16 cellular contexts compared by ENCODE assay signal in the genomic region with DNA sequence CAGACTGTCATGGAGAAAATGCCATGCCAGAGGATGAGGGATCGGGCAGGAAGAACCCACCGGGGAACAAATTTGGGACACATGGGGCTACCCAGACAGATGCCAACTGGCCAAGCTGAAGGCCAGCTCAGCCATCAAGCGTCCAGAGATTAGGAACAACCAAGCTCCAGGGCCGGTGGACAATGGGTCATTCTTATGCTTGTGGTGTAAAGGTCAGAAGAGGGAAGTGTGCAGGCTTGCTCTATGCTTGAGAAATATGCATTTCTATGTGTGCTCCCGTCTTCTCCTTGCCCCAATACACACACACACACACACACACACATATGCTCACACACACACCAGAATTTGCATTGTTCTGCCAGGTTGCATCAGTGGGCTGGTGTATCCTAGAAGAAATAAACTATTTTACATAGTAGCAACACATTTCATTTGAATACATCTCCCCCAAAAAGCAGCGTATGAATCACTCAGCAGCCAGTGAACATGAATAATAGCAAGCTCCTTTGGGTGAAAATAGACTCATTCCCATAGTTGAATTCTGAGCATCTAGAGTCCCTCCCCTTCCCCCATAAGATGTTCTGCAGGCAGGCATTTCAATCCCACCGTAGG.
"Had no signal": no experiment of that assay in that cellular context is flagged by ENCODE, and none has a peak within 500 bp of the region (broad histone marks: within the 10 kb centered on the region; RNA-seq: fewer than 3 reads in every experiment).

No MANE protein-coding gene starts in this region.

- ATAC-seq: activated CD8-positive, alpha-beta memory T cell treated with anti-CD3 and anti-CD28 coated beads, Interleukin-2, amount 10 ng/mL, durations not matched to agents 7 days and 5 days; activated CD8-positive, alpha-beta T cell treated with anti-CD3 and anti-CD28 coated beads for 36 hours; activated naive CD8-positive, alpha-beta T cell treated with anti-CD3 and anti-CD28 coated beads, Interleukin-2, amount 50 U/mL, for 24 hours; heart right ventricle; left colon; mucosa of descending colon; stimulated activated naive CD8-positive, alpha-beta T cell treated with anti-CD3 and anti-CD28 coated beads, Interleukin-15, Interleukin-2, amounts not matched to agents 100 U/mL and 50 U/mL, for 24 hours had no signal

- H3K27ac ChIP-seq: heart right ventricle, upper lobe of left lung had no signal

- H3K4me1 ChIP-seq: heart right ventricle, upper lobe of left lung had no signal

- H3K27me3 ChIP-seq: heart right ventricle, upper lobe of left lung had no signal

- H3K9me3 ChIP-seq: heart right ventricle, mucosa of descending colon, upper lobe of left lung had no signal

- H3K36me3 ChIP-seq: heart right ventricle, upper lobe of left lung had no signal

- H3K4me3 ChIP-seq: heart right ventricle, mucosa of descending colon, upper lobe of left lung had no signal

- DNase-seq: activated CD4-positive, alpha-beta T cell treated with anti-CD3 and anti-CD28 coated beads, Interleukin-2, amount 10 ng/mL, durations not matched to agents 24 days and 14 days; activated CD8-positive, alpha-beta memory T cell treated with anti-CD3 and anti-CD28 coated beads, Interleukin-2, amount 10 ng/mL, durations not matched to agents 7 days and 5 days; activated CD8-positive, alpha-beta T cell treated with anti-CD3 and anti-CD28 coated beads for 36 hours; activated effector memory CD4-positive, alpha-beta T cell treated with anti-CD3 and anti-CD28 coated beads, Interleukin-2, amount 50 U/mL, for 16 hours; activated naive CD4-positive, alpha-beta T cell treated with anti-CD3 and anti-CD28 coated beads, Interleukin-2, amount 50 U/mL, for 16 hours; activated naive CD8-positive, alpha-beta T cell treated with anti-CD3 and anti-CD28 coated beads, Interleukin-2, amount 50 U/mL, for 24 hours; activated T-cell treated with anti-CD3 and anti-CD28 coated beads for 4 hours; effector CD4-positive, alpha-beta T cell; heart right ventricle; left colon; mucosa of descending colon; nephron progenitor cell; stimulated activated CD4-positive, alpha-beta T cell treated with anti-CD3 and anti-CD28 coated beads, Interleukin-12 subunit alpha, Interleukin-12 subunit beta, amount 100 ng/mL, for 4 hours; stimulated activated CD4-positive, alpha-beta T cell treated with anti-CD3 and anti-CD28 coated beads, Interleukin-4, amount 100 ng/mL, for 4 hours; stimulated activated naive CD8-positive, alpha-beta T cell treated with anti-CD3 and anti-CD28 coated beads, Interleukin-15, Interleukin-2, amounts not matched to agents 100 U/mL and 50 U/mL, for 24 hours; upper lobe of left lung had no signal
